Comparison of ENCODE assay signal across 12 cellular contexts in the genomic region with DNA sequence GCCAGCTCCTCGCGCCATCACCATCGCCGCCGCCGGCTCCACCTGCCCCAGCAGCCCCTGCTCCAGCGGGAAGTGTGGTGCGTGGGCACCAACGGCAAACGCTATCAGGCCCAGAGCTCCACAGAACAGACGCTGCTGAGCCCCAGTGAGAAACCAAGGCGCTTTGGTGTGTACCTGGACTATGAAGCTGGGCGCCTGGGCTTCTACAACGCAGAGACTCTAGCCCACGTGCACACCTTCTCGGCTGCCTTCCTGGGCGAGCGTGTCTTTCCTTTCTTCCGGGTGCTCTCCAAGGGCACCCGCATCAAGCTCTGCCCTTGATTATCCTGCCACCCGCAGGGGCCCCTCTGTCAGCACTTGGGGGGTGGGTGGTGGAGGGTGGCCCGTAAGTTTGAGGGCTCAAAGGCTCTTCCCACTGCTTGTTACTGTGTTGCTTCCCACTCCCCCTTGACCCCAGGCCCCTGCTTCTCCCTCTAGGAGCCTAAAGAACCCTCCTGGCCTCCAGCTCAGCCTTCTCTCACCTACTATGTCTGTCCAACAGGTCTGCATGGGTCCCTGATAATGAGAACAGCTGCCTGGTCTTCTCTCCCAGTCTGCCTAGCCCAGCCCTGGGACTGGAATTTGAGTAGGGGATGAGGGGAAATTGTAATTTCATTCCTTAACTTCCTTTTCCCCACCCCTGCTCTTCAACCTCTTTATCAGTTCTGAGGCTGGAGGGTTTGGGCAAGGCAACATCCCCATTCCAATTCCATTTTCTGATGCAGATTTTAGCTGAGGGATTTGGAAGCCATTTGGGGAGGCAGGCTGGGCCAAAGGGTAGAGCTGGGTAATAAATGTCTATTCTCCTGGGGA. TPM values are rescaled to one million over a fixed set of nuclear protein-coding genes. Genes with fewer than 3 reads are reported as not detected.
DNase-seq lines count a peak whose midpoint lies in the region; ATAC-seq and TF ChIP-seq lines count a peak whose summit lies in the region.
"Had no signal": no experiment of that assay in that cellular context is flagged by ENCODE, and none has a peak within 500 bp of the region (broad histone marks: within the 10 kb centered on the region; RNA-seq: fewer than 3 reads in every experiment).

No MANE protein-coding gene starts in this region.

- POLR2A ChIA-PET in Panc1 (lab: Charles Lee): interaction anchor here (0.5 to 0.6 kb wide), 2 partner anchors 11 to 27 kb away, joined by 4 to 10 read pairs; a partner anchor contains a TSS

- no peak for DNase-seq in activated T-cell treated with anti-CD3 and anti-CD28 coated beads, Interleukin-2, amount 50 U/mL, for 72 hours
- no peak for DNase-seq in activated T-cell treated with anti-CD3 and anti-CD28 coated beads for 4 hours
- DNase-seq in Panc1 (ENCODE audit: low read depth, low spot score): no peak
- peak; percentile 66 for DNase-seq in endodermal cell
- DNase-seq in stimulated activated effector memory CD8-positive, alpha-beta T cell treated with anti-CD3 and anti-CD28 coated beads, Interleukin-12 subunit alpha, Interleukin-12 subunit beta, amount 100 ng/mL, for 72 hours (ENCODE audit: low spot score in 2 of 2): peak in 1 of 2 donors; percentile 58
- no peak for DNase-seq in HPDE6-E6E7 (ENCODE audit: extremely low spot score)
- DNase-seq in DMS53 (lab: John Stamatoyannopoulos, UW): no peak
- DNase-seq: naive thymus-derived CD8-positive, alpha-beta T cell; NCI-H1105; stimulated activated CD4-positive, alpha-beta T cell treated with anti-CD3 and anti-CD28 coated beads, Interleukin-4, amount 100 ng/mL, for 24 hours; uterus had no signal

- BruUV-seq in Panc1 (replicated peaks; lab: Mats Ljungman, UMichigan): no TSS peak

- H3K4me3 Mint-ChIP-seq in activated T-cell treated with anti-CD3 and anti-CD28 coated beads, Interleukin-2, amount 50 U/mL, for 72 hours: no peak overlapping the region
- no peak overlapping the region for H3K4me3 Mint-ChIP-seq in endodermal cell
- no peak overlapping the region for H3K4me3 Mint-ChIP-seq in stimulated activated effector memory CD8-positive, alpha-beta T cell treated with anti-CD3 and anti-CD28 coated beads, Interleukin-12 subunit alpha, Interleukin-12 subunit beta, amount 100 ng/mL, for 72 hours
- H3K4me3 Mint-ChIP-seq: naive thymus-derived CD8-positive, alpha-beta T cell had no signal

- peaks cover 26% of the 10 kb centered on the region for H3K36me3 ChIP-seq in Panc1 (ENCODE audit: control insufficient read depth, insufficient read depth, low read length)
- peaks cover 73% of the 10 kb centered on the region for H3K36me3 ChIP-seq in endodermal cell (ENCODE audit: control insufficient read depth, insufficient read depth, low read length)
- H3K36me3 ChIP-seq: uterus had no signal

- in situ Hi-C loops in Panc1 (cut with HindIII; ENCODE audit: low pct_unique_long_range_greater_than_20kb, low sequenced_read_pairs): no loop called here

- no peak overlapping the region for H3K9ac ChIP-seq in endodermal cell (ENCODE audit: extremely low read depth, low read length, poor library complexity, severe bottlenecking)

- no peaks in the 10 kb centered on the region for H3K9me3 Mint-ChIP-seq in activated T-cell treated with anti-CD3 and anti-CD28 coated beads, Interleukin-2, amount 50 U/mL, for 72 hours
- no peaks in the 10 kb centered on the region for H3K9me3 Mint-ChIP-seq in endodermal cell
- H3K9me3 Mint-ChIP-seq in stimulated activated effector memory CD8-positive, alpha-beta T cell treated with anti-CD3 and anti-CD28 coated beads, Interleukin-12 subunit alpha, Interleukin-12 subunit beta, amount 100 ng/mL, for 72 hours: no peaks in the 10 kb centered on the region
- H3K9me3 Mint-ChIP-seq: naive thymus-derived CD8-positive, alpha-beta T cell had no signal

- CTCF ChIA-PET in Panc1 (lab: Charles Lee): no interaction called here

- peaks cover 26 to 36% of the 10 kb centered on the region in 2 donors for H3K36me3 Mint-ChIP-seq in activated T-cell treated with anti-CD3 and anti-CD28 coated beads, Interleukin-2, amount 50 U/mL, for 72 hours (ENCODE audit: insufficient read depth in 2 of 2)
- peaks cover 78% of the 10 kb centered on the region for H3K36me3 Mint-ChIP-seq in endodermal cell (ENCODE audit: low read depth)
- peaks cover 100% of the 10 kb centered on the region for H3K36me3 Mint-ChIP-seq in stimulated activated effector memory CD8-positive, alpha-beta T cell treated with anti-CD3 and anti-CD28 coated beads, Interleukin-12 subunit alpha, Interleukin-12 subunit beta, amount 100 ng/mL, for 72 hours

- H3K4me1 ChIP-seq in Panc1 (ENCODE audit: control insufficient read depth, insufficient read depth, low read length) (peaks cover 9% of the 10 kb centered on the region), endodermal cell (ENCODE audit: control insufficient read depth, insufficient read depth, low read length) (no peaks in the 10 kb centered on the region)
- H3K4me1 ChIP-seq: uterus had no signal

- peak in 1 of 2 donors; percentile 14 for ATAC-seq in activated T-cell treated with anti-CD3 and anti-CD28 coated beads, Interleukin-2, amount 50 U/mL, for 72 hours (replicated peaks in 1 of 2)
- peak; percentile 46 for ATAC-seq in Panc1
- ATAC-seq in stimulated activated effector memory CD8-positive, alpha-beta T cell treated with anti-CD3 and anti-CD28 coated beads, Interleukin-12 subunit alpha, Interleukin-12 subunit beta, amount 100 ng/mL, for 72 hours: peak; percentile 6
- ATAC-seq in GM21576 (IDR thresholded peaks at IDR 0.05; ENCODE audit: unreplicated experiment): no peak

- intact Hi-C loops in Panc1 (cut with micrococcal nuclease; ENCODE audit: unreplicated experiment): no loop called here

- TF ChIP-seq CTCF in Panc1 (IDR thresholded peaks at IDR 0.05): no peak
- TF ChIP-seq CTCF in endodermal cell (conservative IDR thresholded peaks at IDR 0.05): no peak

- WGBS in endodermal cell (ENCODE audit: insufficient coverage in 1 of 2, insufficient read length in 1 of 2), 2 experiments: 93 to 96% methylated on average over 19 to 21 of the region's 22 CpGs

- peak overlapping the region; percentile 60 for H3K27ac Mint-ChIP-seq in activated T-cell treated with anti-CD3 and anti-CD28 coated beads, Interleukin-2, amount 50 U/mL, for 72 hours
- peak overlapping the region; percentile 27 for H3K27ac Mint-ChIP-seq in endodermal cell
- H3K27ac Mint-ChIP-seq in stimulated activated effector memory CD8-positive, alpha-beta T cell treated with anti-CD3 and anti-CD28 coated beads, Interleukin-12 subunit alpha, Interleukin-12 subunit beta, amount 100 ng/mL, for 72 hours: peak overlapping the region; percentile 77

- no peak overlapping the region for H3K4me3 ChIP-seq in Panc1 (ENCODE audit: low read depth in 2 of 2, low read length in 2 of 2)
- no peak overlapping the region for H3K4me3 ChIP-seq in endodermal cell (ENCODE audit: low read length)
- H3K4me3 ChIP-seq: uterus had no signal

- no peaks in the 10 kb centered on the region for H3K27me3 Mint-ChIP-seq in activated T-cell treated with anti-CD3 and anti-CD28 coated beads, Interleukin-2, amount 50 U/mL, for 72 hours (ENCODE audit: low read depth)
- no peaks in the 10 kb centered on the region for H3K27me3 Mint-ChIP-seq in endodermal cell (ENCODE audit: insufficient read depth)
- H3K27me3 Mint-ChIP-seq: naive thymus-derived CD8-positive, alpha-beta T cell had no signal

- H3K27me3 ChIP-seq in Panc1 (ENCODE audit: control insufficient read depth, insufficient read depth, low read length): no peaks in the 10 kb centered on the region
- no peaks in the 10 kb centered on the region for H3K27me3 ChIP-seq in endodermal cell (ENCODE audit: control insufficient read depth, insufficient read depth, low read length, poor library complexity, severe bottlenecking)
- H3K27me3 ChIP-seq: uterus had no signal

- H3K9me3 ChIP-seq in Panc1 (ENCODE audit: control insufficient read depth, insufficient read depth, low read depth, low read length): no peaks in the 10 kb centered on the region
- H3K9me3 ChIP-seq in endodermal cell (ENCODE audit: control insufficient read depth, low read length): no peaks in the 10 kb centered on the region
- H3K9me3 ChIP-seq: uterus had no signal

- no peak overlapping the region for H3K27ac ChIP-seq in Panc1 (ENCODE audit: low read length)
- H3K27ac ChIP-seq in endodermal cell (ENCODE audit: low read depth, low read length): peak overlapping the region; percentile 47
- H3K27ac ChIP-seq: uterus had no signal

- H3K4me1 Mint-ChIP-seq in activated T-cell treated with anti-CD3 and anti-CD28 coated beads, Interleukin-2, amount 50 U/mL, for 72 hours (ENCODE audit: low read depth): peaks cover 33% of the 10 kb centered on the region
- H3K4me1 Mint-ChIP-seq in endodermal cell: no peaks in the 10 kb centered on the region
- peaks cover 30% of the 10 kb centered on the region for H3K4me1 Mint-ChIP-seq in stimulated activated effector memory CD8-positive, alpha-beta T cell treated with anti-CD3 and anti-CD28 coated beads, Interleukin-12 subunit alpha, Interleukin-12 subunit beta, amount 100 ng/mL, for 72 hours

RNA-seq across cellular contexts. Expression of a gene that starts 9.0 kb away (rescaled TPM):
- 1,000 to 10,000 TPM; 3,606 to 3,662 TPM for total RNA-seq in activated T-cell treated with anti-CD3 and anti-CD28 coated beads, Interleukin-2, amount 50 U/mL, for 72 hours
- 1,623 TPM for total RNA-seq in Panc1 (2021; ENCODE audit: unreplicated experiment)
- 2,695 TPM for polyA plus RNA-seq in Panc1 (2012; ENCODE audit: insufficient read length)
- 1,000 to 10,000 TPM; 1,942 to 1,975 TPM for total RNA-seq in endodermal cell
- polyA plus RNA-seq in endodermal cell (2013, experiment 1 of 2): 2,359 TPM
- 2,067 TPM for polyA plus RNA-seq in endodermal cell (2013, experiment 2 of 2)

RNA-seq across cellular contexts. Expression of a gene that starts 11.6 kb away (rescaled TPM):
- total RNA-seq in activated T-cell treated with anti-CD3 and anti-CD28 coated beads, Interleukin-2, amount 50 U/mL, for 72 hours: 10 to 100 TPM; 42.1 to 52.1 TPM
- total RNA-seq in Panc1 (2021; ENCODE audit: unreplicated experiment): 58.3 TPM
- 72.2 TPM for polyA plus RNA-seq in Panc1 (2012; ENCODE audit: insufficient read length)
- 10 to 100 TPM; 37.5 to 41.7 TPM for total RNA-seq in endodermal cell
- polyA plus RNA-seq in endodermal cell (2013, experiment 1 of 2): 29.1 TPM
- 23.7 TPM for polyA plus RNA-seq in endodermal cell (2013, experiment 2 of 2)

RNA-seq across cellular contexts. Expression of a gene that starts 26.3 kb away (rescaled TPM):
- total RNA-seq in activated T-cell treated with anti-CD3 and anti-CD28 coated beads, Interleukin-2, amount 50 U/mL, for 72 hours: 10 to 100 TPM; 19.2 to 22.7 TPM
- total RNA-seq in Panc1 (2021; ENCODE audit: unreplicated experiment) (9.3 TPM), endodermal cell (1 to 10 TPM; 5.3 to 5.9 TPM)
- polyA plus RNA-seq in Panc1 (2012; ENCODE audit: insufficient read length): 5.2 TPM
- 8.0 TPM for polyA plus RNA-seq in endodermal cell (2013, experiment 1 of 2)
- 5.8 TPM for polyA plus RNA-seq in endodermal cell (2013, experiment 2 of 2)

RNA-seq across cellular contexts. Expression of a gene that starts 29.7 kb away (rescaled TPM):
- total RNA-seq in activated T-cell treated with anti-CD3 and anti-CD28 coated beads, Interleukin-2, amount 50 U/mL, for 72 hours: 1 to 10 TPM; 2.4 to 2.9 TPM
- total RNA-seq in Panc1 (2021; ENCODE audit: unreplicated experiment) (25.8 TPM), endodermal cell (not detected)
- 21.3 TPM for polyA plus RNA-seq in Panc1 (2012; ENCODE audit: insufficient read length)
- 0.21 TPM for polyA plus RNA-seq in endodermal cell (2013, experiment 1 of 2)
- 0.29 TPM for polyA plus RNA-seq in endodermal cell (2013, experiment 2 of 2)

Comparison
In these comparisons a context has a peak if more than half of its experiments do, and no peak if none do; other contexts are left out.
1. H3K27ac Mint-ChIP-seq: peak in every context shown above with its lines; median percentile 77 in stimulated activated effector memory CD8-positive, alpha-beta T cell treated with anti-CD3 and anti-CD28 coated beads, Interleukin-12 subunit alpha, Interleukin-12 subunit beta, amount 100 ng/mL, for 72 hours; 60 in activated T-cell treated with anti-CD3 and anti-CD28 coated beads, Interleukin-2, amount 50 U/mL, for 72 hours; 27 in endodermal cell.